ENCODE assay signal across 1 cellular context in the genomic region with DNA sequence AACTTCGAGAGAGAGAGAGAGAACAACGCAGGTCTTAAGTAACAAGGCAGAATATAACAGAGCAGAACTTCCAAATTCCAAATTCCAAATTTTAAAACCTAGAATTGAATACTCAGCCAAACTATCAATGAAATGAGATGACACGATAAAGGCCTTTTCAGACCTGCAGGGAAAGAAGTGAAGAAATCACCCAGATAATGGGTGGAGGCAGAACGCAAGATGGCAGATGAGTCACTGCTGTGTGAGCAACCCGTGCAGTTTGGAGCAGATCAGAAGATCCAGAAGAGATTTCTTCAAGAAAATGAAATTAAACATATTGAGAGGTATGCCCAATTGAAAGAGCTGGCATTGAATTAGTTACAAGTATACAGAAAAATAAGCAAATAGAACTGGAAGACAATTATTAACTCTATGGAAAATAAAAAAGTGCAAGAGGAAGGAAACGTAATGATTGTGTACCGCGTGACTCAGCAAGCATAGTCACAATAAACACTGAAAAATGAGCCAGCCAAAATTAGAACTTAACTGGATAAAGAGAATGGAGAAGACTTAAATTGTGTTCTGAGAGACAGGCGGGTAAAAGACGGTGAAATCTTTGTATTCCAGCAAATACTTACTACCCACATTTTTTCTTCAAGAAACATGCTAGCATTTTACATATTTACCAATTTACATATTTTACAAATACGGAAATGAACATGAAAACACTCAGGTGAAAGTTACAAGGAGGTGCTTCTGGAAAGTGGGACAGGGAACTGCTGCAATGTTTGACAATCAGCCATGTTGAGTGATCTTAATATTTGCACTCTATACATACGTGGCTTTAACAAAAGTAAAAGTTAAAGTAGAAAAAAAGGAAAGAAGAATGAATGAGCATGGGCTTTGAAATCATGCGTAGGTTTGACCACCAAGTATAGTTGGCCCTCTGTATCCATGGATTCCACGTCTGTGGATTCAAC.
TF ChIP-seq lines count a peak whose summit lies in the region.

No MANE protein-coding gene starts in this region.

TF ChIP-seq in K562, 482 proteins besides CTCF, POLR2A, EP300 and RAD21 (continued from another document and continues in another):
- TF ChIP-seq, protein P1, sequence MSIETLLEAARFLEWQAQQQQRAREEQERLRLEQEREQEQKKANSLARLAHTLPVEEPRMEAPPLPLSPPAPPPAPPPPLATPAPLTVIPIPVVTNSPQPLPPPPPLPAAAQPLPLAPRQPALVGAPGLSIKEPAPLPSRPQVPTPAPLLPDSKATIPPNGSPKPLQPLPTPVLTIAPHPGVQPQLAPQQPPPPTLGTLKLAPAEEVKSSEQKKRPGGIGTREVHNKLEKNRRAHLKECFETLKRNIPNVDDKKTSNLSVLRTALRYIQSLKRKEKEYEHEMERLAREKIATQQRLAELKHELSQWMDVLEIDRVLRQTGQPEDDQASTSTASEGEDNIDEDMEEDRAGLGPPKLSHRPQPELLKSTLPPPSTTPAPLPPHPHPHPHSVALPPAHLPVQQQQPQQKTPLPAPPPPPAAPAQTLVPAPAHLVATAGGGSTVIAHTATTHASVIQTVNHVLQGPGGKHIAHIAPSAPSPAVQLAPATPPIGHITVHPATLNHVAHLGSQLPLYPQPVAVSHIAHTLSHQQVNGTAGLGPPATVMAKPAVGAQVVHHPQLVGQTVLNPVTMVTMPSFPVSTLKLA (conservative IDR thresholded peaks at IDR 0.05): peak; percentile 49 to 57; a peak in 3 of 4 replicates
- TF ChIP-seq, protein P2, sequence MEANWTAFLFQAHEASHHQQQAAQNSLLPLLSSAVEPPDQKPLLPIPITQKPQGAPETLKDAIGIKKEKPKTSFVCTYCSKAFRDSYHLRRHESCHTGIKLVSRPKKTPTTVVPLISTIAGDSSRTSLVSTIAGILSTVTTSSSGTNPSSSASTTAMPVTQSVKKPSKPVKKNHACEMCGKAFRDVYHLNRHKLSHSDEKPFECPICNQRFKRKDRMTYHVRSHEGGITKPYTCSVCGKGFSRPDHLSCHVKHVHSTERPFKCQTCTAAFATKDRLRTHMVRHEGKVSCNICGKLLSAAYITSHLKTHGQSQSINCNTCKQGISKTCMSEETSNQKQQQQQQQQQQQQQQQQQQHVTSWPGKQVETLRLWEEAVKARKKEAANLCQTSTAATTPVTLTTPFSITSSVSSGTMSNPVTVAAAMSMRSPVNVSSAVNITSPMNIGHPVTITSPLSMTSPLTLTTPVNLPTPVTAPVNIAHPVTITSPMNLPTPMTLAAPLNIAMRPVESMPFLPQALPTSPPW (CRISPR knock-in tag; IDR thresholded peaks at IDR 0.05): peak; percentile 48
- no peak for TF ChIP-seq ZNF584 (CRISPR knock-in tag; IDR thresholded peaks at IDR 0.05; ENCODE audit: low read depth)
- TF ChIP-seq TAF1 (IDR thresholded peaks at IDR 0.05; ENCODE audit: control insufficient read depth, extremely low read depth, insufficient read depth, low read length, severe bottlenecking): peak; percentile 34
- peak; percentile 79 for TF ChIP-seq ATF7 (IDR thresholded peaks at IDR 0.05)
- TF ChIP-seq TBP (optimal IDR thresholded peaks at IDR 0.05; ENCODE audit: low read depth, low read length): peak; percentile 69
- peak; percentile 84 for TF ChIP-seq HDAC2 (IDR thresholded peaks at IDR 0.05)
- TF ChIP-seq MTA3 (IDR thresholded peaks at IDR 0.05; ENCODE audit: borderline replicate concordance): peak; percentile 71; the same call in 1 of the 2 replicates
- TF ChIP-seq SAFB (IDR thresholded peaks at IDR 0.05; ENCODE audit: borderline replicate concordance, low read depth, low read length): no peak
- TF ChIP-seq SMAD4 (CRISPR knock-in tag; conservative IDR thresholded peaks at IDR 0.05): peak; percentile 53; the same call in 1 of the 2 replicates
- TF ChIP-seq PTBP1 (IDR thresholded peaks at IDR 0.05; ENCODE audit: low read depth, low read length): no peak
- TF ChIP-seq BACH1 (tag; IDR thresholded peaks at IDR 0.05): peak; percentile 88
- TF ChIP-seq GTF2E2 (tag; IDR thresholded peaks at IDR 0.05): peak; percentile 77
- peak in 1 of 2 experiments; percentile 61; a peak in 2 of 4 replicates for TF ChIP-seq HDAC1 (IDR thresholded peaks at IDR 0.05)
- TF ChIP-seq ZKSCAN3 (CRISPR knock-in tag; IDR thresholded peaks at IDR 0.05): no peak
- peak; percentile 38; the same call in 1 of the 2 replicates for TF ChIP-seq NCOA6 (IDR thresholded peaks at IDR 0.05)
- TF ChIP-seq, protein P3, sequence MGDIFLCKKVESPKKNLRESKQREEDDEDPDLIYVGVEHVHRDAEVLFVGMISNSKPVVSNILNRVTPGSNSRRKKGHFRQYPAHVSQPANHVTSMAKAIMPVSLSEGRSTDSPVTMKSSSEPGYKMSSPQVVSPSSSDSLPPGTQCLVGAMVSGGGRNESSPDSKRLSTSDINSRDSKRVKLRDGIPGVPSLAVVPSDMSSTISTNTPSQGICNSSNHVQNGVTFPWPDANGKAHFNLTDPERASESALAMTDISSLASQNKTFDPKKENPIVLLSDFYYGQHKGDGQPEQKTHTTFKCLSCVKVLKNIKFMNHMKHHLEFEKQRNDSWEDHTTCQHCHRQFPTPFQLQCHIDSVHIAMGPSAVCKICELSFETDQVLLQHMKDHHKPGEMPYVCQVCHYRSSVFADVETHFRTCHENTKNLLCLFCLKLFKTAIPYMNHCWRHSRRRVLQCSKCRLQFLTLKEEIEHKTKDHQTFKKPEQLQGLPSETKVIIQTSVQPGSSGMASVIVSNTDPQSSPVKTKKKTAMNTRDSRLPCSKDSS (IDR thresholded peaks at IDR 0.05; ENCODE audit: low read depth, partially characterized antibody): no peak
- TF ChIP-seq BRF1 (IDR thresholded peaks at IDR 0.05; ENCODE audit: borderline replicate concordance, extremely low read depth, insufficient read length): no peak
- no peak for TF ChIP-seq SAFB2 (IDR thresholded peaks at IDR 0.05; ENCODE audit: borderline replicate concordance, low read depth, low read length, severe bottlenecking)
- no peak for TF ChIP-seq CBFB (CRISPR knock-in tag; IDR thresholded peaks at IDR 0.05)
- TF ChIP-seq FOXJ2 (tag; IDR thresholded peaks at IDR 0.05): peak; percentile 91; the same call in 1 of the 2 replicates
- TF ChIP-seq CREM (IDR thresholded peaks at IDR 0.05; ENCODE audit: low read depth): peak; percentile 40; the same call in 1 of the 2 replicates
- 0 out of 2 replicates have a peak, but pooled peaks have one; percentile 29 for TF ChIP-seq FOXP1 (CRISPR knock-in tag; IDR thresholded peaks at IDR 0.05)
- TF ChIP-seq, protein P4, sequence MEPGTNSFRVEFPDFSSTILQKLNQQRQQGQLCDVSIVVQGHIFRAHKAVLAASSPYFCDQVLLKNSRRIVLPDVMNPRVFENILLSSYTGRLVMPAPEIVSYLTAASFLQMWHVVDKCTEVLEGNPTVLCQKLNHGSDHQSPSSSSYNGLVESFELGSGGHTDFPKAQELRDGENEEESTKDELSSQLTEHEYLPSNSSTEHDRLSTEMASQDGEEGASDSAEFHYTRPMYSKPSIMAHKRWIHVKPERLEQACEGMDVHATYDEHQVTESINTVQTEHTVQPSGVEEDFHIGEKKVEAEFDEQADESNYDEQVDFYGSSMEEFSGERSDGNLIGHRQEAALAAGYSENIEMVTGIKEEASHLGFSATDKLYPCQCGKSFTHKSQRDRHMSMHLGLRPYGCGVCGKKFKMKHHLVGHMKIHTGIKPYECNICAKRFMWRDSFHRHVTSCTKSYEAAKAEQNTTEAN (CRISPR knock-in tag; IDR thresholded peaks at IDR 0.05): no peak
- peak; percentile 82 for TF ChIP-seq ZNF589 (CRISPR knock-in tag; IDR thresholded peaks at IDR 0.05; ENCODE audit: low read depth)
- TF ChIP-seq, protein P5, sequence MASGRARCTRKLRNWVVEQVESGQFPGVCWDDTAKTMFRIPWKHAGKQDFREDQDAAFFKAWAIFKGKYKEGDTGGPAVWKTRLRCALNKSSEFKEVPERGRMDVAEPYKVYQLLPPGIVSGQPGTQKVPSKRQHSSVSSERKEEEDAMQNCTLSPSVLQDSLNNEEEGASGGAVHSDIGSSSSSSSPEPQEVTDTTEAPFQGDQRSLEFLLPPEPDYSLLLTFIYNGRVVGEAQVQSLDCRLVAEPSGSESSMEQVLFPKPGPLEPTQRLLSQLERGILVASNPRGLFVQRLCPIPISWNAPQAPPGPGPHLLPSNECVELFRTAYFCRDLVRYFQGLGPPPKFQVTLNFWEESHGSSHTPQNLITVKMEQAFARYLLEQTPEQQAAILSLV (tag; IDR thresholded peaks at IDR 0.05): peak; percentile 34; the same call in 1 of the 2 replicates
- TF ChIP-seq, protein P6, sequence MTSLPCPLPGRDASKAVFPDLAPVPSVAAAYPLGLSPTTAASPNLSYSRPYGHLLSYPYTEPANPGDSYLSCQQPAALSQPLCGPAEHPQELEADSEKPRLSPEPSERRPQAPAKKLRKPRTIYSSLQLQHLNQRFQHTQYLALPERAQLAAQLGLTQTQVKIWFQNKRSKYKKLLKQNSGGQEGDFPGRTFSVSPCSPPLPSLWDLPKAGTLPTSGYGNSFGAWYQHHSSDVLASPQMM (CRISPR knock-in tag; IDR thresholded peaks at IDR 0.05): no peak
- TF ChIP-seq, protein P7, sequence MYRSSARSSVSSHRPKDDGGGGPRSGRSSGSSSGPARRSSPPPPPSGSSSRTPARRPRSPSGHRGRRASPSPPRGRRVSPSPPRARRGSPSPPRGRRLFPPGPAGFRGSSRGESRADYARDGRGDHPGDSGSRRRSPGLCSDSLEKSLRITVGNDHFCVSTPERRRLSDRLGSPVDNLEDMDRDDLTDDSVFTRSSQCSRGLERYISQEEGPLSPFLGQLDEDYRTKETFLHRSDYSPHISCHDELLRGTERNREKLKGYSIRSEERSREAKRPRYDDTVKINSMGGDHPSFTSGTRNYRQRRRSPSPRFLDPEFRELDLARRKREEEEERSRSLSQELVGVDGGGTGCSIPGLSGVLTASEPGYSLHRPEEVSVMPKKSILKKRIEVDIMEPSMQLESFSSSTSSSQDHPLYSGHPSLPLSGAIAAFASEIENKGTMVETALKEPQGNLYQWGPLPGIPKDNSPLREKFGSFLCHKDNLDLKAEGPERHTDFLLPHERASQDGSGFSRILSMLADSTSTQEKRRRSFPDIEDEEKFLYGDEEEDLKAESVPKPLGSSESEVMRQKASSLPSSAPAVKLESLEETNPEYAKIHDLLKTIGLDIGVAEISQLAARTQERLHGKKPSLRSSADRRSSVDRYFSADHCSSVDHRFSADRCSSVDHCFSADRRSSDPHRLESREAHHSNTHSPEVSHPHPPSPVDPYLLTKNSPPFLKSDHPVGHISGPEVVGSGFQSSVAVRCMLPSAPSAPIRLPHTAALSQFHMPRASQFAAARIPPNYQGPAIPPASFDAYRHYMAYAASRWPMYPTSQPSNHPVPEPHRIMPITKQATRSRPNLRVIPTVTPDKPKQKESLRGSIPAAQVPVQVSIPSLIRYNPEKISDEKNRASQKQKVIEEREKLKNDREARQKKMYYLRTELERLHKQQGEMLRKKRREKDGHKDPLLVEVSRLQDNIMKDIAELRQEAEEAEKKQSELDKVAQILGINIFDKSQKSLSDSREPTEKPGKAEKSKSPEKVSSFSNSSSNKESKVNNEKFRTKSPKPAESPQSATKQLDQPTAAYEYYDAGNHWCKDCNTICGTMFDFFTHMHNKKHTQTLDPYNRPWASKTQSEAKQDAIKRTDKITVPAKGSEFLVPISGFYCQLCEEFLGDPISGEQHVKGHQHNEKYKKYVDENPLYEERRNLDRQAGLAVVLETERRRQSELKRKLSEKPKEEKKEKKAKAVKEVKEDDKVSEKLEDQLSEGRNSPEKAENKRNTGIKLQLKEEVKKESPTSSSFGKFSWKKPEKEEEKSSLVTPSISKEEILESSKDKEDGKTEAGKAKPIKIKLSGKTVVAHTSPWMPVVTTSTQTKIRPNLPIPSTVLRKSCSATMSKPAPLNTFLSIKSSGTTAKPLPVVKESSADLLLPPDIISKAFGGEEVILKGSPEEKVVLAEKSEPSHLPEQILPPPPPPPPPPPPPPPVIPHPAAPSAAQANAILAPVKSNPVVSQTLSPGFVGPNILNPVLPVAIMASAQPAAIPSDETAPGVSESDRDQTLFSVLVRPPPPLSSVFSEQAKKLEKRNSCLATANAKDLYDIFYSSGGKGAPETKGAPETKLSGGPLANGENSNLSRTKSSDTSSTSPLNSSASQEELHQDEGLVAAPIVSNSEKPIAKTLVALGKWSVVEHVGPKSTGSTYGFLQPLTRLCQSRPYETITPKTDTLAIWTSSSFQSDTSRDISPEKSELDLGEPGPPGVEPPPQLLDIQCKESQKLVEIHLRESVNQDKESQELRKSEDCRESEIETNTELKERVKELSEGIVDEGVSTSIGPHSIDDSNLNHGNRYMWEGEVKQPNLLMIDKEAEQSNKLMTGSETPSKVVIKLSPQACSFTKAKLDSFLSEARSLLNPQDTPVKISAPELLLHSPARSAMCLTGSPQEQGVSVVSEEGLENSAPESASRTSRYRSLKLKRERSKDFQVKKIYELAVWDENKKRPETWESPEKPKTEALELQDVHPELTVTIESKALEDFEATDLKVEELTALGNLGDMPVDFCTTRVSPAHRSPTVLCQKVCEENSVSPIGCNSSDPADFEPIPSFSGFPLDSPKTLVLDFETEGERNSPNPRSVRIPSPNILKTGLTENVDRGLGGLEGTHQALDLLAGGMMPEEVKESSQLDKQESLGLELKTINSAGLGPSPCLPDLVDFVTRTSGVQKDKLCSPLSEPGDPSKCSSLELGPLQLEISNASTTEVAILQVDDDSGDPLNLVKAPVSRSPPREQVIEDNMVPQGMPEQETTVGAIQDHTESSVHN (IDR thresholded peaks at IDR 0.05; ENCODE audit: borderline replicate concordance in 1 of 2, low read depth in 1 of 2): peak in 1 of 2 experiments; percentile 86; a peak in 2 of 4 replicates
- peak; percentile 28; the same call in 1 of the 2 replicates for TF ChIP-seq ZNF384 (IDR thresholded peaks at IDR 0.05; ENCODE audit: low read depth, low read length)
- peak; percentile 54 for TF ChIP-seq POLR2H (tag; IDR thresholded peaks at IDR 0.05; ENCODE audit: low read depth)
- peak; percentile 80 for TF ChIP-seq CEBPG (CRISPR knock-in tag; IDR thresholded peaks at IDR 0.05)
- TF ChIP-seq CEBPG (tag; conservative IDR thresholded peaks at IDR 0.05 in 1 of 2, IDR thresholded peaks at IDR 0.05 in 1 of 2): peak; percentile 88 to 95
- 0 out of 2 replicates have a peak, but pooled peaks have one; percentile 74 for TF ChIP-seq ZNF197 (CRISPR knock-in tag; IDR thresholded peaks at IDR 0.05; ENCODE audit: low read depth)
- TF ChIP-seq, protein P8, sequence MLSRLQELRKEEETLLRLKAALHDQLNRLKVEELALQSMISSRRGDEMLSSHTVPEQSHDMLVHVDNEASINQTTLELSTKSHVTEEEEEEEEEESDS (CRISPR knock-in tag; IDR thresholded peaks at IDR 0.05): no peak
- TF ChIP-seq NELFE (IDR thresholded peaks at IDR 0.05; ENCODE audit: insufficient read depth, insufficient read length): no peak
- TF ChIP-seq HDAC3 (IDR thresholded peaks at IDR 0.05; ENCODE audit: borderline replicate concordance, partially characterized antibody): peak; percentile 35
- TF ChIP-seq, protein P9, sequence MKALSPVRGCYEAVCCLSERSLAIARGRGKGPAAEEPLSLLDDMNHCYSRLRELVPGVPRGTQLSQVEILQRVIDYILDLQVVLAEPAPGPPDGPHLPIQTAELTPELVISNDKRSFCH (CRISPR knock-in tag; IDR thresholded peaks at IDR 0.05): no peak
- TF ChIP-seq, protein P9 (tag; IDR thresholded peaks at IDR 0.05): no peak
- peak; percentile 30; the same call in 1 of the 2 replicates for TF ChIP-seq GATAD2B (IDR thresholded peaks at IDR 0.05; ENCODE audit: borderline replicate concordance)
- peak; percentile 22; the same call in 1 of the 2 replicates for TF ChIP-seq JUNB (CRISPR knock-in tag; conservative IDR thresholded peaks at IDR 0.05)
